In genomic region chr2:152322222-152322621, GRCh38 we compare ENCODE assay signal across 36 cellular contexts.
"Had no signal": no experiment of that assay in that cellular context is flagged by ENCODE, and none has a peak within 500 bp of the region (broad histone marks: within the 10 kb centered on the region; RNA-seq: fewer than 3 reads in every experiment).

No MANE protein-coding gene starts in this region.

- H3K4me1 Mint-ChIP-seq: activated B cell treated with CpG ODN at 0.5 μM for 24 hours had no signal

- H3K9me3 Mint-ChIP-seq: activated CD4-positive, alpha-beta memory T cell treated with anti-CD3 and anti-CD28 coated beads for 36 hours; activated naive CD4-positive, alpha-beta T cell treated with anti-CD3 and anti-CD28 coated beads for 36 hours; activated naive CD4-positive, alpha-beta T cell treated with anti-CD3 and anti-CD28 coated beads, Interleukin-2, amount 50 U/mL, for 72 hours; activated T-cell treated with anti-CD3 and anti-CD28 coated beads, Interleukin-2, amount 50 U/mL, for 4 hours; activated T-helper 1 cell treated with anti-CD3 and anti-CD28 coated beads, Interleukin-12 subunit alpha, Interleukin-12 subunit beta, Interleukin-2, Interleukin-4 antibody, amounts not matched to agents 30 ng/mL and 10 ng/mL and 1 ng/mL, durations not matched to agents 14 hours and 24 hours and 36 hours had no signal

- H3K27ac Mint-ChIP-seq: activated B cell treated with CpG ODN at 0.5 μM for 24 hours; activated CD4-positive, alpha-beta memory T cell treated with anti-CD3 and anti-CD28 coated beads for 36 hours; activated naive CD4-positive, alpha-beta T cell treated with anti-CD3 and anti-CD28 coated beads for 36 hours; activated naive CD4-positive, alpha-beta T cell treated with anti-CD3 and anti-CD28 coated beads, Interleukin-2, amount 50 U/mL, for 72 hours; activated T-helper 1 cell treated with anti-CD3 and anti-CD28 coated beads, Interleukin-12 subunit alpha, Interleukin-12 subunit beta, Interleukin-2, Interleukin-4 antibody, amounts not matched to agents 30 ng/mL and 10 ng/mL and 1 ng/mL, durations not matched to agents 14 hours and 24 hours and 36 hours had no signal

- DNase-seq: activated B cell treated with CpG ODN at 0.5 μM for 24 hours; activated CD4-positive, alpha-beta memory T cell treated with anti-CD3 and anti-CD28 coated beads for 36 hours; activated CD4-positive, alpha-beta T cell treated with anti-CD3 and anti-CD28 coated beads for 4 hours; activated CD4-positive, alpha-beta T cell treated with anti-CD3 and anti-CD28 coated beads, Interleukin-2, amount 50 U/mL, for 1 hour; activated CD4-positive, CD25-positive, alpha-beta regulatory T cell treated with anti-CD3 and anti-CD28 coated beads, Interleukin-2, amount 50 U/mL, for 72 hours; activated CD8-positive, alpha-beta memory T cell treated with anti-CD3 and anti-CD28 coated beads, Interleukin-2, amount 50 U/mL, for 4 hours; activated gamma-delta T cell treated with Interleukin-2 at 50 U/mL for 16 hours; activated naive CD4-positive, alpha-beta T cell treated with anti-CD3 and anti-CD28 coated beads for 36 hours; activated T-cell treated with anti-CD3 and anti-CD28 coated beads for 4 hours; activated T-cell treated with anti-CD3 and anti-CD28 coated beads, Interleukin-2, amount 50 U/mL, for 4 hours; adrenal gland; anterior cingulate cortex; brain microvascular endothelial cell; central memory CD4-positive, alpha-beta T cell; Karpas-422; KBM-7; MG63; NCI-H1048; NCI-H1105 treated with DMSO at 0.1 percent for 48 hours; NCI-H1436; NCI-H1694 treated with DMSO at 0.1 percent for 48 hours; NCI-H2029; NCI-H2107; NCI-H2171; NCI-H2227 treated with DMSO at 0.1 percent for 48 hours; NCI-H446 treated with DMSO at 0.1 percent for 48 hours; NCI-H524; NCI-H69; SHP77; SJCRH30; SW 1271; T-helper 1 cell; T-helper 2 cell; T-helper 9 cell had no signal

- H3K4me3 ChIP-seq: adrenal gland, MG63, SJCRH30 had no signal

- H3K36me3 Mint-ChIP-seq: activated CD4-positive, alpha-beta memory T cell treated with anti-CD3 and anti-CD28 coated beads for 36 hours had no signal

- H3K4me3 Mint-ChIP-seq: activated B cell treated with CpG ODN at 0.5 μM for 24 hours; activated CD4-positive, alpha-beta memory T cell treated with anti-CD3 and anti-CD28 coated beads for 36 hours; activated naive CD4-positive, alpha-beta T cell treated with anti-CD3 and anti-CD28 coated beads for 36 hours; activated T-cell treated with anti-CD3 and anti-CD28 coated beads, Interleukin-2, amount 50 U/mL, for 4 hours; activated T-helper 1 cell treated with anti-CD3 and anti-CD28 coated beads, Interleukin-12 subunit alpha, Interleukin-12 subunit beta, Interleukin-2, Interleukin-4 antibody, amounts not matched to agents 30 ng/mL and 10 ng/mL and 1 ng/mL, durations not matched to agents 14 hours and 24 hours and 36 hours had no signal
